In the genomic region with DNA sequence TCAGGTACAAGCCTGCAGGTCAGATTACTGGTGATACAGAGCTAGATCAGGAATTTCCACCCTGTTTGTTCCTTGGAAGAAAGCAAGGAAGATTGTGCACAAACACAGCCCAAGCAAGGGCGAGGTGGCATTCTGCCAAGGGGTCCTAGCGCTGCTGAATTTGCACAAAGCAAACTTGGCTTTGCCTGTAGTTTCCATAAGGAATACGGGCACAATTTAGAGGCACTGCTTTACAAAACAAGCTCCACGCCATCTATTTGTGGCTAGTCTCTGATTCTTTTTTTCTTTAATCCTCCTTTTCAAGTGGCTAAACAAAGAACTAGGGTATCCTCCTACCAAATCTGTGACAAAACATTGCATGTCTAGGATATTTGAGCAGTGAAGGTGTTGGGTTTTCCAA, we compare ENCODE assay signal across 1 cellular context.
TF ChIP-seq lines count a peak whose summit lies in the region.

No MANE protein-coding gene starts in this region.

TF ChIP-seq in GM23338, 12 proteins besides CTCF, POLR2A, EP300 and RAD21 (continued from another document):
- TF ChIP-seq, protein P1, sequence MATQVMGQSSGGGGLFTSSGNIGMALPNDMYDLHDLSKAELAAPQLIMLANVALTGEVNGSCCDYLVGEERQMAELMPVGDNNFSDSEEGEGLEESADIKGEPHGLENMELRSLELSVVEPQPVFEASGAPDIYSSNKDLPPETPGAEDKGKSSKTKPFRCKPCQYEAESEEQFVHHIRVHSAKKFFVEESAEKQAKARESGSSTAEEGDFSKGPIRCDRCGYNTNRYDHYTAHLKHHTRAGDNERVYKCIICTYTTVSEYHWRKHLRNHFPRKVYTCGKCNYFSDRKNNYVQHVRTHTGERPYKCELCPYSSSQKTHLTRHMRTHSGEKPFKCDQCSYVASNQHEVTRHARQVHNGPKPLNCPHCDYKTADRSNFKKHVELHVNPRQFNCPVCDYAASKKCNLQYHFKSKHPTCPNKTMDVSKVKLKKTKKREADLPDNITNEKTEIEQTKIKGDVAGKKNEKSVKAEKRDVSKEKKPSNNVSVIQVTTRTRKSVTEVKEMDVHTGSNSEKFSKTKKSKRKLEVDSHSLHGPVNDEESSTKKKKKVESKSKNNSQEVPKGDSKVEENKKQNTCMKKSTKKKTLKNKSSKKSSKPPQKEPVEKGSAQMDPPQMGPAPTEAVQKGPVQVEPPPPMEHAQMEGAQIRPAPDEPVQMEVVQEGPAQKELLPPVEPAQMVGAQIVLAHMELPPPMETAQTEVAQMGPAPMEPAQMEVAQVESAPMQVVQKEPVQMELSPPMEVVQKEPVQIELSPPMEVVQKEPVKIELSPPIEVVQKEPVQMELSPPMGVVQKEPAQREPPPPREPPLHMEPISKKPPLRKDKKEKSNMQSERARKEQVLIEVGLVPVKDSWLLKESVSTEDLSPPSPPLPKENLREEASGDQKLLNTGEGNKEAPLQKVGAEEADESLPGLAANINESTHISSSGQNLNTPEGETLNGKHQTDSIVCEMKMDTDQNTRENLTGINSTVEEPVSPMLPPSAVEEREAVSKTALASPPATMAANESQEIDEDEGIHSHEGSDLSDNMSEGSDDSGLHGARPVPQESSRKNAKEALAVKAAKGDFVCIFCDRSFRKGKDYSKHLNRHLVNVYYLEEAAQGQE (IDR thresholded peaks at IDR 0.05; ENCODE audit: unreplicated experiment) = no peak
- TF ChIP-seq ZNF331 (CRISPR knock-in tag; IDR thresholded peaks at IDR 0.05; ENCODE audit: low read depth) (no peak), STAT1 (IDR thresholded peaks at IDR 0.05; ENCODE audit: unreplicated experiment) (no peak), NANOG (IDR thresholded peaks at IDR 0.05; ENCODE audit: borderline replicate concordance) (no peak), POLR2AphosphoS5 (IDR thresholded peaks at IDR 0.05; ENCODE audit: low read depth) (no peak), EZH2phosphoT487 (IDR thresholded peaks at IDR 0.05; ENCODE audit: unreplicated experiment) (no peak), CREB1 (CRISPR knock-in tag; IDR thresholded peaks at IDR 0.05; ENCODE audit: low read depth) (no peak), EZH2 (IDR thresholded peaks at IDR 0.05; ENCODE audit: low read depth, unreplicated experiment) (no peak), ZNF114 (CRISPR knock-in tag; IDR thresholded peaks at IDR 0.05) (no peak)
- TF ChIP-seq, protein P2, sequence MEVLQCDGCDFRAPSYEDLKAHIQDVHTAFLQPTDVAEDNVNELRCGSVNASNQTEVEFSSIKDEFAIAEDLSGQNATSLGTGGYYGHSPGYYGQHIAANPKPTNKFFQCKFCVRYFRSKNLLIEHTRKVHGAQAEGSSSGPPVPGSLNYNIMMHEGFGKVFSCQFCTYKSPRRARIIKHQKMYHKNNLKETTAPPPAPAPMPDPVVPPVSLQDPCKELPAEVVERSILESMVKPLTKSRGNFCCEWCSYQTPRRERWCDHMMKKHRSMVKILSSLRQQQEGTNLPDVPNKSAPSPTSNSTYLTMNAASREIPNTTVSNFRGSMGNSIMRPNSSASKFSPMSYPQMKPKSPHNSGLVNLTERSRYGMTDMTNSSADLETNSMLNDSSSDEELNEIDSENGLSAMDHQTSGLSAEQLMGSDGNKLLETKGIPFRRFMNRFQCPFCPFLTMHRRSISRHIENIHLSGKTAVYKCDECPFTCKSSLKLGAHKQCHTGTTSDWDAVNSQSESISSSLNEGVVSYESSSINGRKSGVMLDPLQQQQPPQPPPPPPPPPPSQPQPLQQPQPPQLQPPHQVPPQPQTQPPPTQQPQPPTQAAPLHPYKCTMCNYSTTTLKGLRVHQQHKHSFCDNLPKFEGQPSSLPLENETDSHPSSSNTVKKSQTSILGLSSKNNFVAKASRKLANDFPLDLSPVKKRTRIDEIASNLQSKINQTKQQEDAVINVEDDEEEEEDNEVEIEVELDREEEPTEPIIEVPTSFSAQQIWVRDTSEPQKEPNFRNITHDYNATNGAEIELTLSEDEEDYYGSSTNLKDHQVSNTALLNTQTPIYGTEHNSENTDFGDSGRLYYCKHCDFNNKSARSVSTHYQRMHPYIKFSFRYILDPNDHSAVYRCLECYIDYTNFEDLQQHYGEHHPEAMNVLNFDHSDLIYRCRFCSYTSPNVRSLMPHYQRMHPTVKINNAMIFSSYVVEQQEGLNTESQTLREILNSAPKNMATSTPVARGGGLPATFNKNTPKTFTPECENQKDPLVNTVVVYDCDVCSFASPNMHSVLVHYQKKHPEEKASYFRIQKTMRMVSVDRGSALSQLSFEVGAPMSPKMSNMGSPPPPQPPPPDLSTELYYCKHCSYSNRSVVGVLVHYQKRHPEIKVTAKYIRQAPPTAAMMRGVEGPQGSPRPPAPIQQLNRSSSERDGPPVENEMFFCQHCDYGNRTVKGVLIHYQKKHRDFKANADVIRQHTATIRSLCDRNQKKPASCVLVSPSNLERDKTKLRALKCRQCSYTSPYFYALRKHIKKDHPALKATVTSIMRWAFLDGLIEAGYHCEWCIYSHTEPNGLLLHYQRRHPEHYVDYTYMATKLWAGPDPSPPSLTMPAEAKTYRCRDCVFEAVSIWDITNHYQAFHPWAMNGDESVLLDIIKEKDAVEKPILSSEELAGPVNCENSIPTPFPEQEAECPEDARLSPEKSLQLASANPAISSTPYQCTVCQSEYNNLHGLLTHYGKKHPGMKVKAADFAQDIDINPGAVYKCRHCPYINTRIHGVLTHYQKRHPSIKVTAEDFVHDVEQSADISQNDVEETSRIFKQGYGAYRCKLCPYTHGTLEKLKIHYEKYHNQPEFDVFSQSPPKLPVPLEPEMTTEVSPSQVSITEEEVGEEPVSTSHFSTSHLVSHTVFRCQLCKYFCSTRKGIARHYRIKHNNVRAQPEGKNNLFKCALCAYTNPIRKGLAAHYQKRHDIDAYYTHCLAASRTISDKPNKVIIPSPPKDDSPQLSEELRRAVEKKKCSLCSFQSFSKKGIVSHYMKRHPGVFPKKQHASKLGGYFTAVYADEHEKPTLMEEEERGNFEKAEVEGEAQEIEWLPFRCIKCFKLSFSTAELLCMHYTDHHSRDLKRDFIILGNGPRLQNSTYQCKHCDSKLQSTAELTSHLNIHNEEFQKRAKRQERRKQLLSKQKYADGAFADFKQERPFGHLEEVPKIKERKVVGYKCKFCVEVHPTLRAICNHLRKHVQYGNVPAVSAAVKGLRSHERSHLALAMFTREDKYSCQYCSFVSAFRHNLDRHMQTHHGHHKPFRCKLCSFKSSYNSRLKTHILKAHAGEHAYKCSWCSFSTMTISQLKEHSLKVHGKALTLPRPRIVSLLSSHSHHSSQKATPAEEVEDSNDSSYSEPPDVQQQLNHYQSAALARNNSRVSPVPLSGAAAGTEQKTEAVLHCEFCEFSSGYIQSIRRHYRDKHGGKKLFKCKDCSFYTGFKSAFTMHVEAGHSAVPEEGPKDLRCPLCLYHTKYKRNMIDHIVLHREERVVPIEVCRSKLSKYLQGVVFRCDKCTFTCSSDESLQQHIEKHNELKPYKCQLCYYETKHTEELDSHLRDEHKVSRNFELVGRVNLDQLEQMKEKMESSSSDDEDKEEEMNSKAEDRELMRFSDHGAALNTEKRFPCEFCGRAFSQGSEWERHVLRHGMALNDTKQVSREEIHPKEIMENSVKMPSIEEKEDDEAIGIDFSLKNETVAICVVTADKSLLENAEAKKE (CRISPR knock-in tag; IDR thresholded peaks at IDR 0.05) = no peak
- TF ChIP-seq, protein P3, sequence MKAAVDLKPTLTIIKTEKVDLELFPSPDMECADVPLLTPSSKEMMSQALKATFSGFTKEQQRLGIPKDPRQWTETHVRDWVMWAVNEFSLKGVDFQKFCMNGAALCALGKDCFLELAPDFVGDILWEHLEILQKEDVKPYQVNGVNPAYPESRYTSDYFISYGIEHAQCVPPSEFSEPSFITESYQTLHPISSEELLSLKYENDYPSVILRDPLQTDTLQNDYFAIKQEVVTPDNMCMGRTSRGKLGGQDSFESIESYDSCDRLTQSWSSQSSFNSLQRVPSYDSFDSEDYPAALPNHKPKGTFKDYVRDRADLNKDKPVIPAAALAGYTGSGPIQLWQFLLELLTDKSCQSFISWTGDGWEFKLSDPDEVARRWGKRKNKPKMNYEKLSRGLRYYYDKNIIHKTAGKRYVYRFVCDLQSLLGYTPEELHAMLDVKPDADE (IDR thresholded peaks at IDR 0.05) = no peak
